15 cellular contexts compared by ENCODE assay signal in genomic region chr12:107493135-107493494, GRCh38.
DNase-seq lines count a peak whose midpoint lies in the region; ATAC-seq and TF ChIP-seq lines count a peak whose summit lies in the region.
"Had no signal": no experiment of that assay in that cellular context is flagged by ENCODE, and none has a peak within 500 bp of the region (broad histone marks: within the 10 kb centered on the region; RNA-seq: fewer than 3 reads in every experiment).

No MANE protein-coding gene starts in this region.

- intact Hi-C loops in activated CD4-positive, alpha-beta memory T cell treated with anti-CD3 and anti-CD28 coated beads for 36 hours (cut with micrococcal nuclease), result no loop called here
- intact Hi-C loops in activated CD8-positive, alpha-beta T cell treated with anti-CD3 and anti-CD28 coated beads for 36 hours (cut with micrococcal nuclease), result no loop called here

- peaks cover 12% of the 10 kb centered on the region for H3K4me1 Mint-ChIP-seq in activated CD4-positive, alpha-beta memory T cell treated with anti-CD3 and anti-CD28 coated beads, Interleukin-2, amount 10 ng/mL, durations not matched to agents 7 days and 5 days
- H3K4me1 Mint-ChIP-seq in activated CD4-positive, alpha-beta memory T cell treated with anti-CD3 and anti-CD28 coated beads for 36 hours (ENCODE audit: low read depth), result peaks cover 20% of the 10 kb centered on the region
- peaks cover 23% of the 10 kb centered on the region for H3K4me1 Mint-ChIP-seq in activated CD8-positive, alpha-beta T cell treated with anti-CD3 and anti-CD28 coated beads for 36 hours (ENCODE audit: low read depth)
- peaks cover 65% of the 10 kb centered on the region for H3K4me1 Mint-ChIP-seq in nephron progenitor cell
- H3K4me1 Mint-ChIP-seq: brain had no signal

- CTCF ChIA-PET in activated CD4-positive, alpha-beta memory T cell treated with anti-CD3 and anti-CD28 coated beads, Interleukin-2, amount 10 ng/mL, durations not matched to agents 7 days and 5 days (lab: Charles Lee), result no interaction called here
- CTCF ChIA-PET in activated CD4-positive, alpha-beta memory T cell treated with anti-CD3 and anti-CD28 coated beads for 36 hours (lab: Charles Lee), result interaction anchor here (0.9 kb wide), 1 partner anchor 11 kb away, joined by 3 read pairs; no protein-coding TSS in a partner anchor
- CTCF ChIA-PET in activated CD8-positive, alpha-beta T cell treated with anti-CD3 and anti-CD28 coated beads for 36 hours (lab: Charles Lee), result interaction anchor here (1.5 kb wide), 1 partner anchor 88 kb away, joined by 5 read pairs; no protein-coding TSS in a partner anchor

- peaks cover 5% of the 10 kb centered on the region for H3K36me3 Mint-ChIP-seq in activated CD4-positive, alpha-beta memory T cell treated with anti-CD3 and anti-CD28 coated beads, Interleukin-2, amount 10 ng/mL, durations not matched to agents 7 days and 5 days (ENCODE audit: low read depth)
- H3K36me3 Mint-ChIP-seq in activated CD4-positive, alpha-beta memory T cell treated with anti-CD3 and anti-CD28 coated beads for 36 hours, result no peaks in the 10 kb centered on the region
- peaks cover 8% of the 10 kb centered on the region for H3K36me3 Mint-ChIP-seq in activated CD8-positive, alpha-beta T cell treated with anti-CD3 and anti-CD28 coated beads for 36 hours (ENCODE audit: low read depth)
- H3K36me3 Mint-ChIP-seq in nephron progenitor cell (ENCODE audit: low read depth), result peaks cover 8% of the 10 kb centered on the region

- H3K9me3 Mint-ChIP-seq in activated CD4-positive, alpha-beta memory T cell treated with anti-CD3 and anti-CD28 coated beads, Interleukin-2, amount 10 ng/mL, durations not matched to agents 7 days and 5 days, result peaks cover 3% of the 10 kb centered on the region
- no peaks in the 10 kb centered on the region for H3K9me3 Mint-ChIP-seq in activated CD4-positive, alpha-beta memory T cell treated with anti-CD3 and anti-CD28 coated beads for 36 hours
- no peaks in the 10 kb centered on the region for H3K9me3 Mint-ChIP-seq in activated CD8-positive, alpha-beta T cell treated with anti-CD3 and anti-CD28 coated beads for 36 hours
- H3K9me3 Mint-ChIP-seq in nephron progenitor cell, result peaks cover 9% of the 10 kb centered on the region

- POLR2A ChIA-PET in activated CD4-positive, alpha-beta memory T cell treated with anti-CD3 and anti-CD28 coated beads, Interleukin-2, amount 10 ng/mL, durations not matched to agents 7 days and 5 days (lab: Charles Lee), result no interaction called here
- POLR2A ChIA-PET in activated CD4-positive, alpha-beta memory T cell treated with anti-CD3 and anti-CD28 coated beads for 36 hours (lab: Charles Lee), result no interaction called here
- POLR2A ChIA-PET in activated CD8-positive, alpha-beta T cell treated with anti-CD3 and anti-CD28 coated beads for 36 hours (lab: Charles Lee), result no interaction called here

- ATAC-seq in GM21825 (IDR thresholded peaks at IDR 0.05; ENCODE audit: unreplicated experiment) (peak; percentile 32), GM18873 (IDR thresholded peaks at IDR 0.05; ENCODE audit: low FRiP score, unreplicated experiment) (no peak)
- ATAC-seq in activated CD8-positive, alpha-beta T cell treated with anti-CD3 and anti-CD28 coated beads for 36 hours, result no peak

- no peaks in the 10 kb centered on the region for H3K27me3 Mint-ChIP-seq in activated CD4-positive, alpha-beta memory T cell treated with anti-CD3 and anti-CD28 coated beads, Interleukin-2, amount 10 ng/mL, durations not matched to agents 7 days and 5 days
- H3K27me3 Mint-ChIP-seq in activated CD4-positive, alpha-beta memory T cell treated with anti-CD3 and anti-CD28 coated beads for 36 hours, result no peaks in the 10 kb centered on the region
- H3K27me3 Mint-ChIP-seq in activated CD8-positive, alpha-beta T cell treated with anti-CD3 and anti-CD28 coated beads for 36 hours, result no peaks in the 10 kb centered on the region
- H3K27me3 Mint-ChIP-seq in nephron progenitor cell (ENCODE audit: low read depth, poor library complexity), result peaks cover 10% of the 10 kb centered on the region

- TF ChIP-seq CTCF in activated CD8-positive, alpha-beta T cell treated with anti-CD3 and anti-CD28 coated beads for 36 hours (IDR thresholded peaks at IDR 0.05), result no peak
- TF ChIP-seq CTCF in nephron progenitor cell (IDR thresholded peaks at IDR 0.05), result no peak

- peak overlapping the region; percentile 61 for H3K27ac Mint-ChIP-seq in activated CD4-positive, alpha-beta memory T cell treated with anti-CD3 and anti-CD28 coated beads, Interleukin-2, amount 10 ng/mL, durations not matched to agents 7 days and 5 days
- H3K27ac Mint-ChIP-seq in activated CD4-positive, alpha-beta memory T cell treated with anti-CD3 and anti-CD28 coated beads for 36 hours, result no peak overlapping the region
- H3K27ac Mint-ChIP-seq in activated CD8-positive, alpha-beta T cell treated with anti-CD3 and anti-CD28 coated beads for 36 hours, result peak overlapping the region; percentile 72
- H3K27ac Mint-ChIP-seq in nephron progenitor cell, result peak overlapping the region; percentile 98
- H3K27ac Mint-ChIP-seq: type B pancreatic cell had no signal

- no peak overlapping the region for H3K4me3 Mint-ChIP-seq in activated CD4-positive, alpha-beta memory T cell treated with anti-CD3 and anti-CD28 coated beads, Interleukin-2, amount 10 ng/mL, durations not matched to agents 7 days and 5 days
- H3K4me3 Mint-ChIP-seq in activated CD4-positive, alpha-beta memory T cell treated with anti-CD3 and anti-CD28 coated beads for 36 hours, result no peak overlapping the region
- no peak overlapping the region for H3K4me3 Mint-ChIP-seq in activated CD8-positive, alpha-beta T cell treated with anti-CD3 and anti-CD28 coated beads for 36 hours
- no peak overlapping the region for H3K4me3 Mint-ChIP-seq in nephron progenitor cell
- H3K4me3 Mint-ChIP-seq: brain, type B pancreatic cell had no signal

- no peak for DNase-seq in activated CD4-positive, alpha-beta memory T cell treated with anti-CD3 and anti-CD28 coated beads, Interleukin-2, amount 10 ng/mL, durations not matched to agents 7 days and 5 days
- no peak for DNase-seq in activated CD4-positive, alpha-beta memory T cell treated with anti-CD3 and anti-CD28 coated beads for 36 hours
- DNase-seq in activated CD8-positive, alpha-beta T cell treated with anti-CD3 and anti-CD28 coated beads for 36 hours, result no peak
- DNase-seq in nephron progenitor cell (no peak), COR-L47 (lab: John Stamatoyannopoulos, UW) (no peak), midbrain (lab: John Stamatoyannopoulos, UW) (no peak)
- DNase-seq: activated CD8-positive, alpha-beta memory T cell treated with anti-CD3 and anti-CD28 coated beads, Interleukin-2, amount 50 U/mL, for 4 hours; C1 segment of cervical spinal cord; foreskin melanocyte; NCI-H2081; NCI-H510A had no signal
